ENCODE assay signal across 12 cellular contexts in genomic region chr19:41552558-41552957, GRCh38. TPM values are rescaled to one million over a fixed set of nuclear protein-coding genes. Genes with fewer than 3 reads are reported as not detected.
DNase-seq lines count a peak whose midpoint lies in the region; ATAC-seq and TF ChIP-seq lines count a peak whose summit lies in the region.
"Had no signal": no experiment of that assay in that cellular context is flagged by ENCODE, and none has a peak within 500 bp of the region (broad histone marks: within the 10 kb centered on the region; RNA-seq: fewer than 3 reads in every experiment).

No MANE protein-coding gene starts in this region.

- peaks cover 47% of the 10 kb centered on the region for H3K4me1 Mint-ChIP-seq in activated T-helper 17 cell treated with anti-CD3 and anti-CD28 coated beads, Interleukin-2, amount 50 U/mL, for 72 hours
- peaks cover 42 to 67% of the 10 kb centered on the region in 2 donors for H3K4me1 Mint-ChIP-seq in stimulated activated naive B cell treated with anti-CD40 and anti-IgM and Interleukin-4, amounts not matched to agents 10 μg/mL and 1 μg/mL and 100 μg/mL, for 72 hours
- no peaks in the 10 kb centered on the region for H3K4me1 Mint-ChIP-seq in MCF 10A (ENCODE audit: insufficient read depth, unreplicated experiment)
- H3K4me1 Mint-ChIP-seq: brain had no signal

- H3K36me3 Mint-ChIP-seq in activated T-helper 17 cell treated with anti-CD3 and anti-CD28 coated beads, Interleukin-2, amount 50 U/mL, for 72 hours (ENCODE audit: low read depth), result peaks cover 86% of the 10 kb centered on the region
- H3K36me3 Mint-ChIP-seq in stimulated activated naive B cell treated with anti-CD40 and anti-IgM and Interleukin-4, amounts not matched to agents 10 μg/mL and 1 μg/mL and 100 μg/mL, for 72 hours, result peaks cover 36 to 50% of the 10 kb centered on the region in 2 donors
- H3K36me3 Mint-ChIP-seq in MCF 10A (ENCODE audit: insufficient read depth, unreplicated experiment), result peaks cover 11% of the 10 kb centered on the region
- H3K36me3 Mint-ChIP-seq: brain had no signal

- peak overlapping the region; percentile 93 for H3K27ac Mint-ChIP-seq in activated T-helper 17 cell treated with anti-CD3 and anti-CD28 coated beads, Interleukin-2, amount 50 U/mL, for 72 hours
- H3K27ac Mint-ChIP-seq in stimulated activated naive B cell treated with anti-CD40 and anti-IgM and Interleukin-4, amounts not matched to agents 10 μg/mL and 1 μg/mL and 100 μg/mL, for 72 hours, result peak overlapping the region; percentile 99
- no peak overlapping the region for H3K27ac Mint-ChIP-seq in MCF 10A (ENCODE audit: low read depth, unreplicated experiment)
- H3K27ac Mint-ChIP-seq: brain had no signal

- intact Hi-C loops in MCF 10A (cut with micrococcal nuclease), result no loop called here

- peak; percentile 50 for ATAC-seq in HG03354 (IDR thresholded peaks at IDR 0.05; ENCODE audit: poor library complexity, severe bottlenecking, unreplicated experiment)
- ATAC-seq in activated T-helper 17 cell treated with anti-CD3 and anti-CD28 coated beads, Interleukin-2, amount 50 U/mL, for 72 hours (replicated peaks), result peak; percentile 27
- ATAC-seq in stimulated activated naive B cell treated with anti-CD40 and anti-IgM and Interleukin-4, amounts not matched to agents 10 μg/mL and 1 μg/mL and 100 μg/mL, for 72 hours (replicated peaks), result peak; percentile 55 to 67
- no peak for ATAC-seq in GM21526 (IDR thresholded peaks at IDR 0.05; ENCODE audit: low FRiP score, unreplicated experiment)
- ATAC-seq: right lobe of liver had no signal

- H3K9me3 Mint-ChIP-seq in activated T-helper 17 cell treated with anti-CD3 and anti-CD28 coated beads, Interleukin-2, amount 50 U/mL, for 72 hours, result no peaks in the 10 kb centered on the region
- H3K9me3 Mint-ChIP-seq in stimulated activated naive B cell treated with anti-CD40 and anti-IgM and Interleukin-4, amounts not matched to agents 10 μg/mL and 1 μg/mL and 100 μg/mL, for 72 hours, result no peaks in the 10 kb centered on the region
- H3K9me3 Mint-ChIP-seq in MCF 10A (ENCODE audit: unreplicated experiment), result no peaks in the 10 kb centered on the region

- POLR2A ChIA-PET in MCF 10A (lab: Yijun Ruan, JAX), result no interaction called here

- CTCF ChIA-PET in MCF 10A (lab: Yijun Ruan, JAX), result interaction anchor here (1.8 kb wide), 1 partner anchor 103 kb away, joined by 5 read pairs; no protein-coding TSS in a partner anchor

- H3K4me3 Mint-ChIP-seq in activated T-helper 17 cell treated with anti-CD3 and anti-CD28 coated beads, Interleukin-2, amount 50 U/mL, for 72 hours, result peak overlapping the region; percentile 95
- peak overlapping the region; percentile 87 to 97 for H3K4me3 Mint-ChIP-seq in stimulated activated naive B cell treated with anti-CD40 and anti-IgM and Interleukin-4, amounts not matched to agents 10 μg/mL and 1 μg/mL and 100 μg/mL, for 72 hours
- no peak overlapping the region for H3K4me3 Mint-ChIP-seq in MCF 10A (ENCODE audit: unreplicated experiment)
- H3K4me3 Mint-ChIP-seq: brain had no signal

- no peaks in the 10 kb centered on the region for H3K27me3 Mint-ChIP-seq in activated T-helper 17 cell treated with anti-CD3 and anti-CD28 coated beads, Interleukin-2, amount 50 U/mL, for 72 hours
- no peaks in the 10 kb centered on the region for H3K27me3 Mint-ChIP-seq in stimulated activated naive B cell treated with anti-CD40 and anti-IgM and Interleukin-4, amounts not matched to agents 10 μg/mL and 1 μg/mL and 100 μg/mL, for 72 hours
- peaks cover 100% of the 10 kb centered on the region for H3K27me3 Mint-ChIP-seq in MCF 10A (ENCODE audit: insufficient read depth, unreplicated experiment)

- in situ Hi-C loops in KBM-7 (cut with MboI; ENCODE audit: low pct_unique_long_range_greater_than_20kb, low sequenced_read_pairs), result no loop called here

- peak; percentile 53 for DNase-seq in activated CD8-positive, alpha-beta memory T cell treated with anti-CD3 and anti-CD28 coated beads, Interleukin-2, amount 50 U/mL, for 48 hours
- DNase-seq in activated CD8-positive, alpha-beta memory T cell treated with anti-CD3 and anti-CD28 coated beads, Interleukin-2, amount 50 U/mL, for 4 hours, result no peak
- no peak for DNase-seq in stimulated activated naive B cell treated with anti-CD40 and anti-IgM and Interleukin-4, amounts not matched to agents 10 μg/mL and 1 μg/mL and 100 μg/mL, for 72 hours
- DNase-seq in MCF 10A (ENCODE audit: unreplicated experiment) (no peak), KBM-7 (no peak)
- DNase-seq: NCI-H1048; NK-92 treated with Interleukin-12 subunit alpha and Interleukin-12 subunit beta, amount 100 ng/mL, for 24 hours; right lobe of liver had no signal

- no peak for TF ChIP-seq CTCF in MCF 10A (IDR thresholded peaks at IDR 0.05; ENCODE audit: unreplicated experiment)

- no TSS peak for BruUV-seq in MCF 10A (replicated peaks; lab: Mats Ljungman, UMichigan)

RNA-seq across cellular contexts. Expression of gene CEACAM21, which starts 23.4 kb away (rescaled TPM):
- total RNA-seq in activated T-helper 17 cell treated with anti-CD3 and anti-CD28 coated beads, Interleukin-2, amount 50 U/mL, for 72 hours, result 10 to 100 TPM; 27.1 to 30.7 TPM
- total RNA-seq in MCF 10A (2022), result not detected in 2 replicates

Comparison
In these comparisons a context has a peak if more than half of its experiments do, and no peak if none do; other contexts are left out.
1. RNA of gene CEACAM21, which starts 23.4 kb away (total RNA-seq): 27.1 to 30.7 TPM in activated T-helper 17 cell treated with anti-CD3 and anti-CD28 coated beads, Interleukin-2, amount 50 U/mL, for 72 hours; not detected in MCF 10A; every median in the first group is over 10 times any median in the second.